1 cellular context compared by ENCODE assay signal in genomic region chr12:72272731-72273498, GRCh38.
TF ChIP-seq lines count a peak whose summit lies in the region.

No MANE protein-coding gene starts in this region.

TF ChIP-seq in WTC11, 78 proteins besides CTCF, POLR2A, EP300 and RAD21 (continued from another document and continues in another):
- TF ChIP-seq AFF4 (CRISPR knock-in tag; IDR thresholded peaks at IDR 0.05; ENCODE audit: borderline replicate concordance) = no peak
- TF ChIP-seq TP53 (CRISPR knock-in tag; IDR thresholded peaks at IDR 0.05) = no peak
- TF ChIP-seq ZNF121 (CRISPR knock-in tag; IDR thresholded peaks at IDR 0.05) = no peak
- no peak for TF ChIP-seq E2F5 (CRISPR knock-in tag; IDR thresholded peaks at IDR 0.05)
- TF ChIP-seq ZNF138 (CRISPR knock-in tag; conservative IDR thresholded peaks at IDR 0.05) = no peak
- no peak for TF ChIP-seq USF2 (CRISPR knock-in tag; IDR thresholded peaks at IDR 0.05)
- TF ChIP-seq FOXK1 (CRISPR knock-in tag; IDR thresholded peaks at IDR 0.05) = no peak
- no peak for TF ChIP-seq SP1 (CRISPR knock-in tag; conservative IDR thresholded peaks at IDR 0.05)
- no peak for TF ChIP-seq ZNF317 (CRISPR knock-in tag; IDR thresholded peaks at IDR 0.05; ENCODE audit: borderline replicate concordance, low read depth)
- no peak for TF ChIP-seq SMAD4 (CRISPR knock-in tag; IDR thresholded peaks at IDR 0.05)
- no peak for TF ChIP-seq ZNF671 (CRISPR knock-in tag; IDR thresholded peaks at IDR 0.05)
- TF ChIP-seq GABPB1 (CRISPR knock-in tag; IDR thresholded peaks at IDR 0.05) = no peak
- TF ChIP-seq ATF3 (CRISPR knock-in tag; conservative IDR thresholded peaks at IDR 0.05) = no peak
- TF ChIP-seq ZNF423 (CRISPR knock-in tag; IDR thresholded peaks at IDR 0.05) = no peak
- no peak for TF ChIP-seq ZNF219 (CRISPR knock-in tag; IDR thresholded peaks at IDR 0.05; ENCODE audit: borderline replicate concordance)
- TF ChIP-seq MAX (CRISPR knock-in tag; IDR thresholded peaks at IDR 0.05) = peak; percentile 14; the same call in 1 of the 2 replicates
- TF ChIP-seq PREB (CRISPR knock-in tag; IDR thresholded peaks at IDR 0.05; ENCODE audit: borderline replicate concordance) = no peak
- no peak for TF ChIP-seq NR2C2 (CRISPR knock-in tag; IDR thresholded peaks at IDR 0.05)
- no peak for TF ChIP-seq CBFB (CRISPR knock-in tag; IDR thresholded peaks at IDR 0.05; ENCODE audit: low read depth)
- TF ChIP-seq ZSCAN18 (CRISPR knock-in tag; IDR thresholded peaks at IDR 0.05) = no peak
- no peak for TF ChIP-seq AR (CRISPR knock-in tag; IDR thresholded peaks at IDR 0.05)
- no peak for TF ChIP-seq MXD4 (CRISPR knock-in tag; IDR thresholded peaks at IDR 0.05; ENCODE audit: borderline replicate concordance)
- TF ChIP-seq ZNF425 (CRISPR knock-in tag; conservative IDR thresholded peaks at IDR 0.05) = no peak
- TF ChIP-seq NFYB (CRISPR knock-in tag; conservative IDR thresholded peaks at IDR 0.05; ENCODE audit: low read depth) = no peak
- TF ChIP-seq ZBTB21 (CRISPR knock-in tag; IDR thresholded peaks at IDR 0.05; ENCODE audit: borderline replicate concordance) = no peak
- no peak for TF ChIP-seq FOXJ3 (CRISPR knock-in tag; IDR thresholded peaks at IDR 0.05; ENCODE audit: borderline replicate concordance)
- TF ChIP-seq ZNF512 (CRISPR knock-in tag; IDR thresholded peaks at IDR 0.05; ENCODE audit: borderline replicate concordance) = 0 out of 2 replicates have a peak, but pooled peaks have one; percentile 68
- no peak for TF ChIP-seq TCF7 (CRISPR knock-in tag; IDR thresholded peaks at IDR 0.05; ENCODE audit: low read depth)
- TF ChIP-seq TEAD1 (CRISPR knock-in tag; IDR thresholded peaks at IDR 0.05) = no peak
- no peak for TF ChIP-seq STAT6 (CRISPR knock-in tag; conservative IDR thresholded peaks at IDR 0.05; ENCODE audit: low read depth)
- no peak for TF ChIP-seq IRF1 (CRISPR knock-in tag; IDR thresholded peaks at IDR 0.05)
- no peak for TF ChIP-seq ERG (CRISPR knock-in tag; IDR thresholded peaks at IDR 0.05)
- peak; percentile 11; the same call in 1 of the 2 replicates for TF ChIP-seq JUN (CRISPR knock-in tag; IDR thresholded peaks at IDR 0.05)
- TF ChIP-seq OVOL2 (CRISPR knock-in tag; IDR thresholded peaks at IDR 0.05; ENCODE audit: borderline replicate concordance) = no peak
- TF ChIP-seq SOX15 (CRISPR knock-in tag; IDR thresholded peaks at IDR 0.05) = no peak
